1 cellular context compared by ENCODE assay signal in genomic region chr15:52139599-52140462, GRCh38.
TF ChIP-seq lines count a peak whose summit lies in the region.

No MANE protein-coding gene starts in this region.

TF ChIP-seq in HepG2, 621 proteins besides CTCF, POLR2A, EP300 and RAD21 (continued from another document and continues in another):
- TF ChIP-seq, protein P1, sequence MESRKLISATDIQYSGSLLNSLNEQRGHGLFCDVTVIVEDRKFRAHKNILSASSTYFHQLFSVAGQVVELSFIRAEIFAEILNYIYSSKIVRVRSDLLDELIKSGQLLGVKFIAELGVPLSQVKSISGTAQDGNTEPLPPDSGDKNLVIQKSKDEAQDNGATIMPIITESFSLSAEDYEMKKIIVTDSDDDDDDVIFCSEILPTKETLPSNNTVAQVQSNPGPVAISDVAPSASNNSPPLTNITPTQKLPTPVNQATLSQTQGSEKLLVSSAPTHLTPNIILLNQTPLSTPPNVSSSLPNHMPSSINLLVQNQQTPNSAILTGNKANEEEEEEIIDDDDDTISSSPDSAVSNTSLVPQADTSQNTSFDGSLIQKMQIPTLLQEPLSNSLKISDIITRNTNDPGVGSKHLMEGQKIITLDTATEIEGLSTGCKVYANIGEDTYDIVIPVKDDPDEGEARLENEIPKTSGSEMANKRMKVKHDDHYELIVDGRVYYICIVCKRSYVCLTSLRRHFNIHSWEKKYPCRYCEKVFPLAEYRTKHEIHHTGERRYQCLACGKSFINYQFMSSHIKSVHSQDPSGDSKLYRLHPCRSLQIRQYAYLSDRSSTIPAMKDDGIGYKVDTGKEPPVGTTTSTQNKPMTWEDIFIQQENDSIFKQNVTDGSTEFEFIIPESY (CRISPR knock-in tag; IDR thresholded peaks at IDR 0.05): peak; percentile 21; the same call in 1 of the 2 replicates
- TF ChIP-seq ZNF691 (CRISPR knock-in tag; IDR thresholded peaks at IDR 0.05; ENCODE audit: borderline replicate concordance, low read depth) (no peak), SALL1 (CRISPR knock-in tag; IDR thresholded peaks at IDR 0.05) (peak; percentile 70), BATF2 (CRISPR knock-in tag; IDR thresholded peaks at IDR 0.05) (no peak), ZNF224 (CRISPR knock-in tag; IDR thresholded peaks at IDR 0.05) (no peak), NR1H2 (CRISPR knock-in tag; IDR thresholded peaks at IDR 0.05; ENCODE audit: borderline replicate concordance, low read depth) (no peak), MTERF4 (CRISPR knock-in tag; IDR thresholded peaks at IDR 0.05) (no peak), ZFP62 (CRISPR knock-in tag; IDR thresholded peaks at IDR 0.05) (no peak), TBX2 (CRISPR knock-in tag; IDR thresholded peaks at IDR 0.05; ENCODE audit: borderline replicate concordance) (no peak), HOXA9 (CRISPR knock-in tag; IDR thresholded peaks at IDR 0.05; ENCODE audit: borderline replicate concordance) (no peak), ZNF430 (CRISPR knock-in tag; IDR thresholded peaks at IDR 0.05) (no peak), ZBTB3 (CRISPR knock-in tag; IDR thresholded peaks at IDR 0.05; ENCODE audit: borderline replicate concordance, low read depth) (no peak), ZNF619 (CRISPR knock-in tag; IDR thresholded peaks at IDR 0.05) (no peak), TEAD3 (CRISPR knock-in tag; optimal IDR thresholded peaks at IDR 0.05; ENCODE audit: borderline replicate concordance) (peak; percentile 57), ZKSCAN8 (CRISPR knock-in tag; IDR thresholded peaks at IDR 0.05; ENCODE audit: borderline replicate concordance) (peak; percentile 100), ZNF17 (CRISPR knock-in tag; IDR thresholded peaks at IDR 0.05) (no peak), MYPOP (CRISPR knock-in tag; IDR thresholded peaks at IDR 0.05) (no peak), MTA3 (CRISPR knock-in tag; IDR thresholded peaks at IDR 0.05) (no peak), ZNF138 (CRISPR knock-in tag; IDR thresholded peaks at IDR 0.05; ENCODE audit: low read depth) (no peak), MXD4 (CRISPR knock-in tag; IDR thresholded peaks at IDR 0.05) (0 out of 2 replicates have a peak, but pooled peaks have one; percentile 15), RFX1 (IDR thresholded peaks at IDR 0.05) (no peak), SMC3 (IDR thresholded peaks at IDR 0.05; ENCODE audit: low read length) (peak; percentile 92), PAX8 (CRISPR knock-in tag; IDR thresholded peaks at IDR 0.05; ENCODE audit: borderline replicate concordance) (no peak), RBAK (CRISPR knock-in tag; IDR thresholded peaks at IDR 0.05) (no peak), ZNF382 (CRISPR knock-in tag; IDR thresholded peaks at IDR 0.05; ENCODE audit: borderline replicate concordance) (no peak), ZNF580 (CRISPR knock-in tag; IDR thresholded peaks at IDR 0.05; ENCODE audit: borderline replicate concordance, low read depth) (peak; percentile 38; the same call in 1 of the 2 replicates), EZH2 (conservative IDR thresholded peaks at IDR 0.05; ENCODE audit: low read depth, low read length) (no peak), HNF4G (IDR thresholded peaks at IDR 0.05; ENCODE audit: borderline replicate concordance, low read depth, low read length) (no peak), HNF4G (CRISPR knock-in tag; IDR thresholded peaks at IDR 0.05; ENCODE audit: borderline replicate concordance, low read depth) (no peak), RXRB (CRISPR knock-in tag; IDR thresholded peaks at IDR 0.05; ENCODE audit: borderline replicate concordance) (peak; percentile 18; the same call in 1 of the 2 replicates), ZNF501 (CRISPR knock-in tag; IDR thresholded peaks at IDR 0.05) (peak; percentile 57)
- TF ChIP-seq, protein P2, sequence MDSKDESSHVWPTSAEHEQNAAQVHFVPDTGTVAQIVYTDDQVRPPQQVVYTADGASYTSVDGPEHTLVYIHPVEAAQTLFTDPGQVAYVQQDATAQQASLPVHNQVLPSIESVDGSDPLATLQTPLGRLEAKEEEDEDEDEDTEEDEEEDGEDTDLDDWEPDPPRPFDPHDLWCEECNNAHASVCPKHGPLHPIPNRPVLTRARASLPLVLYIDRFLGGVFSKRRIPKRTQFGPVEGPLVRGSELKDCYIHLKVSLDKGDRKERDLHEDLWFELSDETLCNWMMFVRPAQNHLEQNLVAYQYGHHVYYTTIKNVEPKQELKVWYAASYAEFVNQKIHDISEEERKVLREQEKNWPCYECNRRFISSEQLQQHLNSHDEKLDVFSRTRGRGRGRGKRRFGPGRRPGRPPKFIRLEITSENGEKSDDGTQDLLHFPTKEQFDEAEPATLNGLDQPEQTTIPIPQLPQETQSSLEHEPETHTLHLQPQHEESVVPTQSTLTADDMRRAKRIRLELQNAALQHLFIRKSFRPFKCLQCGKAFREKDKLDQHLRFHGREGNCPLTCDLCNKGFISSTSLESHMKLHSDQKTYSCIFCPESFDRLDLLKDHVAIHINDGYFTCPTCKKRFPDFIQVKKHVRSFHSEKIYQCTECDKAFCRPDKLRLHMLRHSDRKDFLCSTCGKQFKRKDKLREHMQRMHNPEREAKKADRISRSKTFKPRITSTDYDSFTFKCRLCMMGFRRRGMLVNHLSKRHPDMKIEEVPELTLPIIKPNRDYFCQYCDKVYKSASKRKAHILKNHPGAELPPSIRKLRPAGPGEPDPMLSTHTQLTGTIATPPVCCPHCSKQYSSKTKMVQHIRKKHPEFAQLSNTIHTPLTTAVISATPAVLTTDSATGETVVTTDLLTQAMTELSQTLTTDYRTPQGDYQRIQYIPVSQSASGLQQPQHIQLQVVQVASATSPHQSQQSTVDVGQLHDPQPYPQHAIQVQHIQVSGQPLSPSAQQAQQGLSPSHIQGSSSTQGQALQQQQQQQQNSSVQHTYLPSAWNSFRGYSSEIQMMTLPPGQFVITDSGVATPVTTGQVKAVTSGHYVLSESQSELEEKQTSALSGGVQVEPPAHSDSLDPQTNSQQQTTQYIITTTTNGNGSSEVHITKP (CRISPR knock-in tag; IDR thresholded peaks at IDR 0.05; ENCODE audit: low read depth): no peak
- TF ChIP-seq, protein P3, sequence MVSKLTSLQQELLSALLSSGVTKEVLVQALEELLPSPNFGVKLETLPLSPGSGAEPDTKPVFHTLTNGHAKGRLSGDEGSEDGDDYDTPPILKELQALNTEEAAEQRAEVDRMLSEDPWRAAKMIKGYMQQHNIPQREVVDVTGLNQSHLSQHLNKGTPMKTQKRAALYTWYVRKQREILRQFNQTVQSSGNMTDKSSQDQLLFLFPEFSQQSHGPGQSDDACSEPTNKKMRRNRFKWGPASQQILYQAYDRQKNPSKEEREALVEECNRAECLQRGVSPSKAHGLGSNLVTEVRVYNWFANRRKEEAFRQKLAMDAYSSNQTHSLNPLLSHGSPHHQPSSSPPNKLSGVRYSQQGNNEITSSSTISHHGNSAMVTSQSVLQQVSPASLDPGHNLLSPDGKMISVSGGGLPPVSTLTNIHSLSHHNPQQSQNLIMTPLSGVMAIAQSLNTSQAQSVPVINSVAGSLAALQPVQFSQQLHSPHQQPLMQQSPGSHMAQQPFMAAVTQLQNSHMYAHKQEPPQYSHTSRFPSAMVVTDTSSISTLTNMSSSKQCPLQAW (CRISPR knock-in tag; IDR thresholded peaks at IDR 0.05): 0 out of 2 replicates have a peak, but pooled peaks have one; percentile 34
- TF ChIP-seq, protein P4, sequence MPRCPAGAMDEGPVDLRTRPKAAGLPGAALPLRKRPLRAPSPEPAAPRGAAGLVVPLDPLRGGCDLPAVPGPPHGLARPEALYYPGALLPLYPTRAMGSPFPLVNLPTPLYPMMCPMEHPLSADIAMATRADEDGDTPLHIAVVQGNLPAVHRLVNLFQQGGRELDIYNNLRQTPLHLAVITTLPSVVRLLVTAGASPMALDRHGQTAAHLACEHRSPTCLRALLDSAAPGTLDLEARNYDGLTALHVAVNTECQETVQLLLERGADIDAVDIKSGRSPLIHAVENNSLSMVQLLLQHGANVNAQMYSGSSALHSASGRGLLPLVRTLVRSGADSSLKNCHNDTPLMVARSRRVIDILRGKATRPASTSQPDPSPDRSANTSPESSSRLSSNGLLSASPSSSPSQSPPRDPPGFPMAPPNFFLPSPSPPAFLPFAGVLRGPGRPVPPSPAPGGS (CRISPR knock-in tag; IDR thresholded peaks at IDR 0.05): 0 out of 2 replicates have a peak, but pooled peaks have one; percentile 53
- TF ChIP-seq, protein P5, sequence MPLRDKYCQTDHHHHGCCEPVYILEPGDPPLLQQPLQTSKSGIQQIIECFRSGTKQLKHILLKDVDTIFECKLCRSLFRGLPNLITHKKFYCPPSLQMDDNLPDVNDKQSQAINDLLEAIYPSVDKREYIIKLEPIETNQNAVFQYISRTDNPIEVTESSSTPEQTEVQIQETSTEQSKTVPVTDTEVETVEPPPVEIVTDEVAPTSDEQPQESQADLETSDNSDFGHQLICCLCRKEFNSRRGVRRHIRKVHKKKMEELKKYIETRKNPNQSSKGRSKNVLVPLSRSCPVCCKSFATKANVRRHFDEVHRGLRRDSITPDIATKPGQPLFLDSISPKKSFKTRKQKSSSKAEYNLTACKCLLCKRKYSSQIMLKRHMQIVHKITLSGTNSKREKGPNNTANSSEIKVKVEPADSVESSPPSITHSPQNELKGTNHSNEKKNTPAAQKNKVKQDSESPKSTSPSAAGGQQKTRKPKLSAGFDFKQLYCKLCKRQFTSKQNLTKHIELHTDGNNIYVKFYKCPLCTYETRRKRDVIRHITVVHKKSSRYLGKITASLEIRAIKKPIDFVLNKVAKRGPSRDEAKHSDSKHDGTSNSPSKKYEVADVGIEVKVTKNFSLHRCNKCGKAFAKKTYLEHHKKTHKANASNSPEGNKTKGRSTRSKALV (CRISPR knock-in tag; IDR thresholded peaks at IDR 0.05): 0 out of 2 replicates have a peak, but pooled peaks have one; percentile 28
- TF ChIP-seq, protein P6, sequence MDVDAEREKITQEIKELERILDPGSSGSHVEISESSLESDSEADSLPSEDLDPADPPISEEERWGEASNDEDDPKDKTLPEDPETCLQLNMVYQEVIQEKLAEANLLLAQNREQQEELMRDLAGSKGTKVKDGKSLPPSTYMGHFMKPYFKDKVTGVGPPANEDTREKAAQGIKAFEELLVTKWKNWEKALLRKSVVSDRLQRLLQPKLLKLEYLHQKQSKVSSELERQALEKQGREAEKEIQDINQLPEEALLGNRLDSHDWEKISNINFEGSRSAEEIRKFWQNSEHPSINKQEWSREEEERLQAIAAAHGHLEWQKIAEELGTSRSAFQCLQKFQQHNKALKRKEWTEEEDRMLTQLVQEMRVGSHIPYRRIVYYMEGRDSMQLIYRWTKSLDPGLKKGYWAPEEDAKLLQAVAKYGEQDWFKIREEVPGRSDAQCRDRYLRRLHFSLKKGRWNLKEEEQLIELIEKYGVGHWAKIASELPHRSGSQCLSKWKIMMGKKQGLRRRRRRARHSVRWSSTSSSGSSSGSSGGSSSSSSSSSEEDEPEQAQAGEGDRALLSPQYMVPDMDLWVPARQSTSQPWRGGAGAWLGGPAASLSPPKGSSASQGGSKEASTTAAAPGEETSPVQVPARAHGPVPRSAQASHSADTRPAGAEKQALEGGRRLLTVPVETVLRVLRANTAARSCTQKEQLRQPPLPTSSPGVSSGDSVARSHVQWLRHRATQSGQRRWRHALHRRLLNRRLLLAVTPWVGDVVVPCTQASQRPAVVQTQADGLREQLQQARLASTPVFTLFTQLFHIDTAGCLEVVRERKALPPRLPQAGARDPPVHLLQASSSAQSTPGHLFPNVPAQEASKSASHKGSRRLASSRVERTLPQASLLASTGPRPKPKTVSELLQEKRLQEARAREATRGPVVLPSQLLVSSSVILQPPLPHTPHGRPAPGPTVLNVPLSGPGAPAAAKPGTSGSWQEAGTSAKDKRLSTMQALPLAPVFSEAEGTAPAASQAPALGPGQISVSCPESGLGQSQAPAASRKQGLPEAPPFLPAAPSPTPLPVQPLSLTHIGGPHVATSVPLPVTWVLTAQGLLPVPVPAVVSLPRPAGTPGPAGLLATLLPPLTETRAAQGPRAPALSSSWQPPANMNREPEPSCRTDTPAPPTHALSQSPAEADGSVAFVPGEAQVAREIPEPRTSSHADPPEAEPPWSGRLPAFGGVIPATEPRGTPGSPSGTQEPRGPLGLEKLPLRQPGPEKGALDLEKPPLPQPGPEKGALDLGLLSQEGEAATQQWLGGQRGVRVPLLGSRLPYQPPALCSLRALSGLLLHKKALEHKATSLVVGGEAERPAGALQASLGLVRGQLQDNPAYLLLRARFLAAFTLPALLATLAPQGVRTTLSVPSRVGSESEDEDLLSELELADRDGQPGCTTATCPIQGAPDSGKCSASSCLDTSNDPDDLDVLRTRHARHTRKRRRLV (CRISPR knock-in tag; IDR thresholded peaks at IDR 0.05): no peak
